In genomic region chr7:150631084-150631824, GRCh38 we compare ENCODE assay signal across 8 cellular contexts. TPM values are rescaled to one million over a fixed set of nuclear protein-coding genes. Genes with fewer than 3 reads are reported as not detected.
DNase-seq lines count a peak whose midpoint lies in the region; ATAC-seq and TF ChIP-seq lines count a peak whose summit lies in the region.

No MANE protein-coding gene starts in this region.

- peak overlapping the region; percentile 18 to 40 for H3K4me3 ChIP-seq in gastroesophageal sphincter

- no peaks in the 10 kb centered on the region for H3K27me3 Mint-ChIP-seq in chondrocyte (ENCODE audit: low read depth)

- H3K4me1 Mint-ChIP-seq in chondrocyte (ENCODE audit: low read depth) = no peaks in the 10 kb centered on the region

- H3K27me3 ChIP-seq in gastroesophageal sphincter = no peaks in the 10 kb centered on the region

- no peaks in the 10 kb centered on the region for H3K9me3 ChIP-seq in gastroesophageal sphincter

- no peak overlapping the region for H3K4me3 Mint-ChIP-seq in chondrocyte (ENCODE audit: unreplicated experiment)

- peak; percentile 40 to 48 for DNase-seq in activated CD4-positive, alpha-beta T cell treated with anti-CD3 and anti-CD28 coated beads, Interleukin-2, amount 50 U/mL, for 4 hours
- DNase-seq in stimulated activated CD4-positive, alpha-beta T cell treated with anti-CD3 and anti-CD28 coated beads, TNF-alpha, amount 100 ng/mL, for 4 hours (ENCODE audit: low read depth in 3 of 3) = peak in 2 of 3 experiments; percentile 23 to 24
- DNase-seq in NCI-H2196 (lab: John Stamatoyannopoulos, UW; ENCODE audit: unreplicated experiment) (no peak), chondrocyte (ENCODE audit: low spot score) (no peak), superior temporal gyrus (ENCODE audit: extremely low spot score) (no peak)

- no peak overlapping the region for H3K27ac Mint-ChIP-seq in chondrocyte (ENCODE audit: unreplicated experiment)

- no peaks in the 10 kb centered on the region for H3K4me1 ChIP-seq in gastroesophageal sphincter

- TF ChIP-seq CTCF in gastroesophageal sphincter (IDR thresholded peaks at IDR 0.05) (no peak), chondrocyte (IDR thresholded peaks at IDR 0.05) (no peak)

- H3K9me3 Mint-ChIP-seq in chondrocyte (ENCODE audit: low read depth) = peaks cover 27% of the 10 kb centered on the region

- peak overlapping the region in 3 of 4 donors; percentile 64 to 72 (median 68) for H3K27ac ChIP-seq in gastroesophageal sphincter

- H3K36me3 ChIP-seq in gastroesophageal sphincter = peaks cover 0 to 12% of the 10 kb centered on the region in 2 donors

- ATAC-seq in GM19023 (IDR thresholded peaks at IDR 0.05; ENCODE audit: unreplicated experiment) (peak; percentile 39), gastroesophageal sphincter (peak; percentile 62), HG03095 (IDR thresholded peaks at IDR 0.05; ENCODE audit: unreplicated experiment) (no peak)

- TF ChIP-seq EP300 in gastroesophageal sphincter (IDR thresholded peaks at IDR 0.05) = no peak

- no peaks in the 10 kb centered on the region for H3K36me3 Mint-ChIP-seq in chondrocyte (ENCODE audit: low read depth)

- TF ChIP-seq POLR2A in gastroesophageal sphincter (IDR thresholded peaks at IDR 0.05) = peak in 1 of 2 donors; percentile 17

- WGBS in gastroesophageal sphincter (ENCODE audit: low coverage in 1 of 2), 2 donors = 49 to 55% methylated on average over 2 to 7 of the region's 8 CpGs

RNA-seq across cellular contexts. Expression of gene GIMAP6, which starts 0.9 kb away (rescaled TPM):
- 10 to 100 TPM; 15.7 to 45.4 (median 34.4) TPM for total RNA-seq in gastroesophageal sphincter
- total RNA-seq in chondrocyte = not detected in 3 replicates

RNA-seq across cellular contexts. Expression of gene GIMAP2, which starts 54.3 kb away (rescaled TPM):
- total RNA-seq in gastroesophageal sphincter (10 to 100 TPM in 2 of 4 donors, 1 to 10 TPM in 2; 3.3 to 14.9 (median 9.7) TPM), chondrocyte (not detected in 3 replicates)

Comparison
In these comparisons a context has a peak if more than half of its experiments do, and no peak if none do; other contexts are left out.
1. DNase-seq: peak in activated CD4-positive, alpha-beta T cell treated with anti-CD3 and anti-CD28 coated beads, Interleukin-2, amount 50 U/mL, for 4 hours (2 of 2) and stimulated activated CD4-positive, alpha-beta T cell treated with anti-CD3 and anti-CD28 coated beads, TNF-alpha, amount 100 ng/mL, for 4 hours (2 of 3); none in NCI-H2196 (single experiment), chondrocyte (single experiment) and superior temporal gyrus (single experiment).
2. RNA of gene GIMAP6, which starts 0.9 kb away (total RNA-seq): 15.7 to 45.4 TPM in gastroesophageal sphincter; not detected in chondrocyte; every median in the first group is over 10 times any median in the second.